In genomic region chr4:13654158-13654797, GRCh38 we compare ENCODE assay signal across 8 cellular contexts. TPM values are rescaled to one million over a fixed set of nuclear protein-coding genes. Genes with fewer than 3 reads are reported as not detected.
A peak's percentile ranks its signal among the peaks of the same experiment; 100 is the strongest.
DNase-seq lines count a peak whose midpoint lies in the region; ATAC-seq, FAIRE-seq and TF ChIP-seq lines count a peak whose summit lies in the region.

No MANE protein-coding gene starts in this region.

- H3K4me1 Mint-ChIP-seq in WTC11 (peaks cover 20% of the 10 kb centered on the region), immature natural killer cell (peaks cover 9 to 35% of the 10 kb centered on the region in 2 donors)

- H3K36me3 Mint-ChIP-seq in WTC11 (no peaks in the 10 kb centered on the region), immature natural killer cell (no peaks in the 10 kb centered on the region)

- H3K27me3 ChIP-seq in bronchial epithelial cell (ENCODE audit: control insufficient read depth, insufficient read depth, low read length) (no peaks in the 10 kb centered on the region), smooth muscle cell (ENCODE audit: low read depth) (no peaks in the 10 kb centered on the region)

- H3K79me2 ChIP-seq in smooth muscle cell (ENCODE audit: low read depth) = no peaks in the 10 kb centered on the region

- peaks cover 4% of the 10 kb centered on the region; the same call in 1 of the 2 replicates for H3K9me3 Mint-ChIP-seq in WTC11
- no peaks in the 10 kb centered on the region for H3K9me3 Mint-ChIP-seq in immature natural killer cell

- H3K4me3 Mint-ChIP-seq in WTC11 (peak overlapping the region; percentile 75), immature natural killer cell (peak overlapping the region; percentile 86 to 92 (median 90))

- H2AFZ ChIP-seq in smooth muscle cell (ENCODE audit: low read depth) = peak overlapping the region; percentile 61

- DNase-seq in NK-92 treated with Interleukin-12 subunit alpha and Interleukin-12 subunit beta, amount 100 ng/mL, for 24 hours (lab: John Stamatoyannopoulos, UW) = peak; percentile 24
- no peak for DNase-seq in NK-92 (lab: John Stamatoyannopoulos, UW; ENCODE audit: unreplicated experiment)
- peak; percentile 22 for DNase-seq in NCI-H2081 treated with DMSO at 0.1 percent for 48 hours (lab: John Stamatoyannopoulos, UW)
- peak; percentile 87 for DNase-seq in WTC11 (ENCODE audit: low spot score)
- DNase-seq in bronchial epithelial cell (ENCODE audit: low read depth) = peak; percentile 48
- peak; percentile 62 to 74 (median 71) for DNase-seq in immature natural killer cell
- peak; percentile 53 for DNase-seq in smooth muscle cell (lab: John Stamatoyannopoulos, UW; ENCODE audit: unreplicated experiment)

- H3K4me3 ChIP-seq in bronchial epithelial cell (ENCODE audit: low read depth, low read length) (peak overlapping the region; percentile 33), smooth muscle cell (peak overlapping the region; percentile 50)

- no peaks in the 10 kb centered on the region for H3K27me3 Mint-ChIP-seq in WTC11 (ENCODE audit: low read depth)
- peaks cover 0 to 13% (median 5%) of the 10 kb centered on the region in 3 donors for H3K27me3 Mint-ChIP-seq in immature natural killer cell (ENCODE audit: low read depth in 3 of 3)

- TF ChIP-seq CTCF in WTC11 (IDR thresholded peaks at IDR 0.05) (peak; percentile 42), bronchial epithelial cell (IDR thresholded peaks at IDR 0.05; ENCODE audit: insufficient read depth, low read length, severe bottlenecking) (peak; percentile 87), smooth muscle cell (IDR thresholded peaks at IDR 0.05; ENCODE audit: borderline replicate concordance, insufficient read depth, poor library complexity, severe bottlenecking) (peak; percentile 72)

- H3F3A ChIP-seq in smooth muscle cell (ENCODE audit: low read depth) = no peaks in the 10 kb centered on the region

- H3K27ac ChIP-seq in smooth muscle cell (ENCODE audit: low read depth) = no peak overlapping the region

- FAIRE-seq in bronchial epithelial cell (lab: Jason Lieb, UNC) = no peak

- no peak overlapping the region for H3K27ac Mint-ChIP-seq in WTC11
- H3K27ac Mint-ChIP-seq in immature natural killer cell = peak overlapping the region in 3 of 6 donors; percentile 41 to 49 (median 47)

- POLR2A ChIA-PET in WTC11 (lab: Charles Lee) = interaction anchor here (0.6 kb wide), 1 partner anchor 267 kb away, joined by 5 read pairs; no protein-coding TSS in a partner anchor

- no peak overlapping the region for H3K9ac ChIP-seq in smooth muscle cell (ENCODE audit: low read depth)

- WGBS in smooth muscle cell (ENCODE audit: low lambda C conversion rate) = 3% methylated on average over 31 of the region's 31 CpGs

- H3K4me2 ChIP-seq in smooth muscle cell = peak overlapping the region; percentile 84

- ATAC-seq in HG02981 (IDR thresholded peaks at IDR 0.05; ENCODE audit: unreplicated experiment) (peak; percentile 92), WTC11 (peak; percentile 94)

- no peaks in the 10 kb centered on the region for H3K36me3 ChIP-seq in bronchial epithelial cell (ENCODE audit: control insufficient read depth, insufficient read depth, low read length)
- no peaks in the 10 kb centered on the region for H3K36me3 ChIP-seq in smooth muscle cell (ENCODE audit: low read depth)

- CTCF ChIA-PET in WTC11 (lab: Charles Lee) = interaction anchor here (0.6 to 2.1 kb wide), 52 partner anchors 9 to 1584 kb away, joined by 3 to 50 read pairs (median 3); partner anchors contain the start of gene BOD1L1

- H4K20me1 ChIP-seq in smooth muscle cell (ENCODE audit: low read depth) = no peaks in the 10 kb centered on the region

- H3K9me3 ChIP-seq in smooth muscle cell (replicated peaks; ENCODE audit: low read depth) = no peaks in the 10 kb centered on the region

- H3K4me1 ChIP-seq in smooth muscle cell (ENCODE audit: low read depth) = no peaks in the 10 kb centered on the region

TF ChIP-seq in WTC11, 78 proteins besides CTCF, POLR2A, EP300 and RAD21 (continues in another document):
- TF ChIP-seq NFYB (CRISPR knock-in tag; conservative IDR thresholded peaks at IDR 0.05; ENCODE audit: low read depth) (no peak), SOX15 (CRISPR knock-in tag; IDR thresholded peaks at IDR 0.05) (no peak), CDX4 (CRISPR knock-in tag; IDR thresholded peaks at IDR 0.05; ENCODE audit: borderline replicate concordance) (no peak), STAT6 (CRISPR knock-in tag; conservative IDR thresholded peaks at IDR 0.05; ENCODE audit: low read depth) (no peak), PREB (CRISPR knock-in tag; IDR thresholded peaks at IDR 0.05; ENCODE audit: borderline replicate concordance) (no peak), TEAD4 (CRISPR knock-in tag; IDR thresholded peaks at IDR 0.05) (no peak), HMGXB4 (CRISPR knock-in tag; IDR thresholded peaks at IDR 0.05) (peak; percentile 72; the same call in 1 of the 2 replicates), ATF3 (CRISPR knock-in tag; conservative IDR thresholded peaks at IDR 0.05) (no peak), NR3C1 (CRISPR knock-in tag; conservative IDR thresholded peaks at IDR 0.05; ENCODE audit: low read depth) (no peak), NFATC4 (CRISPR knock-in tag; IDR thresholded peaks at IDR 0.05) (no peak), MLX (CRISPR knock-in tag; IDR thresholded peaks at IDR 0.05) (no peak), IRF2 (CRISPR knock-in tag; IDR thresholded peaks at IDR 0.05; ENCODE audit: borderline replicate concordance, low read depth) (no peak), RELA (CRISPR knock-in tag; IDR thresholded peaks at IDR 0.05; ENCODE audit: borderline replicate concordance) (no peak), ZNF416 (CRISPR knock-in tag; IDR thresholded peaks at IDR 0.05) (0 out of 2 replicates have a peak, but pooled peaks have one; percentile 41), GTF2I (CRISPR knock-in tag; conservative IDR thresholded peaks at IDR 0.05) (no peak)

RNA-seq across cellular contexts. Expression of gene BOD1L1, which starts 26.8 kb away (rescaled TPM):
- total RNA-seq in WTC11 (2021) (31.9 to 43.5 TPM (median 32.4 TPM) in 3 replicates), bronchial epithelial cell (18.4 and 29.1 TPM in 2 replicates), smooth muscle cell (30.9 and 41.0 TPM in 2 replicates)
- polyA plus RNA-seq in immature natural killer cell (1 to 10 TPM in 2 of 3 donors, under 1 TPM in 1; 0.63 to 6.3 (median 1.9) TPM), smooth muscle cell (9.8 and 16.0 TPM in 2 replicates)
